Comparison of ENCODE assay signal across 1 cellular context in the genomic region with DNA sequence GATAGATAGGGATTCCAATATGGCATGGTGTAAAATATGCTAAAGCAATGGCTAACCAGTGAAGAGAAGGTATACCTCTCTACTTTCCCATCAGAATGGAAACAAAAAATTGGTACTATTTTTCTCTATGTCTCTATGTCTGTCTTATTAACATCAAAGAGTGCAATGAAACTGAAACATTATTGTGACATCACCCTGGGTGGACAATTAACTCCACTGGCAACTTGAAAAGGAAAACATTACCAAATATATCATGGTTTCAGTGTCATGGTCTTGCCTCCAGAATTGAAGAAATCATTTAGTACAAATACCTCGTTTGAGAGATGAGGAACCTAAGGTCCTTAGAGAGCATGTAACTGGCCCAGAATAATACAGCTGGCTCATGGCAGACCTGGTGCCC.
TF ChIP-seq lines count a peak whose summit lies in the region.

No MANE protein-coding gene starts in this region.

TF ChIP-seq in HepG2, 621 proteins besides CTCF, POLR2A, EP300 and RAD21:
- TF ChIP-seq, protein P1, sequence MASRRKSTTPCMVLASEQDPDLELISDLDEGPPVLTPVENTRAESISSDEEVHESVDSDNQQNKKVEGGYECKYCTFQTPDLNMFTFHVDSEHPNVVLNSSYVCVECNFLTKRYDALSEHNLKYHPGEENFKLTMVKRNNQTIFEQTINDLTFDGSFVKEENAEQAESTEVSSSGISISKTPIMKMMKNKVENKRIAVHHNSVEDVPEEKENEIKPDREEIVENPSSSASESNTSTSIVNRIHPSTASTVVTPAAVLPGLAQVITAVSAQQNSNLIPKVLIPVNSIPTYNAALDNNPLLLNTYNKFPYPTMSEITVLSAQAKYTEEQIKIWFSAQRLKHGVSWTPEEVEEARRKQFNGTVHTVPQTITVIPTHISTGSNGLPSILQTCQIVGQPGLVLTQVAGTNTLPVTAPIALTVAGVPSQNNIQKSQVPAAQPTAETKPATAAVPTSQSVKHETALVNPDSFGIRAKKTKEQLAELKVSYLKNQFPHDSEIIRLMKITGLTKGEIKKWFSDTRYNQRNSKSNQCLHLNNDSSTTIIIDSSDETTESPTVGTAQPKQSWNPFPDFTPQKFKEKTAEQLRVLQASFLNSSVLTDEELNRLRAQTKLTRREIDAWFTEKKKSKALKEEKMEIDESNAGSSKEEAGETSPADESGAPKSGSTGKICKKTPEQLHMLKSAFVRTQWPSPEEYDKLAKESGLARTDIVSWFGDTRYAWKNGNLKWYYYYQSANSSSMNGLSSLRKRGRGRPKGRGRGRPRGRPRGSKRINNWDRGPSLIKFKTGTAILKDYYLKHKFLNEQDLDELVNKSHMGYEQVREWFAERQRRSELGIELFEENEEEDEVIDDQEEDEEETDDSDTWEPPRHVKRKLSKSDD (CRISPR knock-in tag; IDR thresholded peaks at IDR 0.05; ENCODE audit: low read depth) = no peak
- TF ChIP-seq ZNF431 (CRISPR knock-in tag; IDR thresholded peaks at IDR 0.05; ENCODE audit: borderline replicate concordance, low read depth) = no peak
- TF ChIP-seq, protein P2, sequence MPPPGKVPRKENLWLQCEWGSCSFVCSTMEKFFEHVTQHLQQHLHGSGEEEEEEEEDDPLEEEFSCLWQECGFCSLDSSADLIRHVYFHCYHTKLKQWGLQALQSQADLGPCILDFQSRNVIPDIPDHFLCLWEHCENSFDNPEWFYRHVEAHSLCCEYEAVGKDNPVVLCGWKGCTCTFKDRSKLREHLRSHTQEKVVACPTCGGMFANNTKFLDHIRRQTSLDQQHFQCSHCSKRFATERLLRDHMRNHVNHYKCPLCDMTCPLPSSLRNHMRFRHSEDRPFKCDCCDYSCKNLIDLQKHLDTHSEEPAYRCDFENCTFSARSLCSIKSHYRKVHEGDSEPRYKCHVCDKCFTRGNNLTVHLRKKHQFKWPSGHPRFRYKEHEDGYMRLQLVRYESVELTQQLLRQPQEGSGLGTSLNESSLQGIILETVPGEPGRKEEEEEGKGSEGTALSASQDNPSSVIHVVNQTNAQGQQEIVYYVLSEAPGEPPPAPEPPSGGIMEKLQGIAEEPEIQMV (CRISPR knock-in tag; IDR thresholded peaks at IDR 0.05; ENCODE audit: low read depth) = no peak
- TF ChIP-seq ARHGAP35 (CRISPR knock-in tag; IDR thresholded peaks at IDR 0.05; ENCODE audit: borderline replicate concordance) = no peak
- TF ChIP-seq, protein P3, sequence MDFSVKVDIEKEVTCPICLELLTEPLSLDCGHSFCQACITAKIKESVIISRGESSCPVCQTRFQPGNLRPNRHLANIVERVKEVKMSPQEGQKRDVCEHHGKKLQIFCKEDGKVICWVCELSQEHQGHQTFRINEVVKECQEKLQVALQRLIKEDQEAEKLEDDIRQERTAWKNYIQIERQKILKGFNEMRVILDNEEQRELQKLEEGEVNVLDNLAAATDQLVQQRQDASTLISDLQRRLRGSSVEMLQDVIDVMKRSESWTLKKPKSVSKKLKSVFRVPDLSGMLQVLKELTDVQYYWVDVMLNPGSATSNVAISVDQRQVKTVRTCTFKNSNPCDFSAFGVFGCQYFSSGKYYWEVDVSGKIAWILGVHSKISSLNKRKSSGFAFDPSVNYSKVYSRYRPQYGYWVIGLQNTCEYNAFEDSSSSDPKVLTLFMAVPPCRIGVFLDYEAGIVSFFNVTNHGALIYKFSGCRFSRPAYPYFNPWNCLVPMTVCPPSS (IDR thresholded peaks at IDR 0.05) = no peak
- no peak for TF ChIP-seq NR2F1 (CRISPR knock-in tag; IDR thresholded peaks at IDR 0.05)
- TF ChIP-seq, protein P4, sequence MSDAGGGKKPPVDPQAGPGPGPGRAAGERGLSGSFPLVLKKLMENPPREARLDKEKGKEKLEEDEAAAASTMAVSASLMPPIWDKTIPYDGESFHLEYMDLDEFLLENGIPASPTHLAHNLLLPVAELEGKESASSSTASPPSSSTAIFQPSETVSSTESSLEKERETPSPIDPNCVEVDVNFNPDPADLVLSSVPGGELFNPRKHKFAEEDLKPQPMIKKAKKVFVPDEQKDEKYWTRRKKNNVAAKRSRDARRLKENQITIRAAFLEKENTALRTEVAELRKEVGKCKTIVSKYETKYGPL (CRISPR knock-in tag; IDR thresholded peaks at IDR 0.05) = no peak
- no peak for TF ChIP-seq HOXA9 (CRISPR knock-in tag; IDR thresholded peaks at IDR 0.05; ENCODE audit: borderline replicate concordance)
- TF ChIP-seq NCOA1 (CRISPR knock-in tag; IDR thresholded peaks at IDR 0.05) = no peak
- no peak for TF ChIP-seq SAP130 (CRISPR knock-in tag; IDR thresholded peaks at IDR 0.05; ENCODE audit: low read depth)
- TF ChIP-seq, protein P5, sequence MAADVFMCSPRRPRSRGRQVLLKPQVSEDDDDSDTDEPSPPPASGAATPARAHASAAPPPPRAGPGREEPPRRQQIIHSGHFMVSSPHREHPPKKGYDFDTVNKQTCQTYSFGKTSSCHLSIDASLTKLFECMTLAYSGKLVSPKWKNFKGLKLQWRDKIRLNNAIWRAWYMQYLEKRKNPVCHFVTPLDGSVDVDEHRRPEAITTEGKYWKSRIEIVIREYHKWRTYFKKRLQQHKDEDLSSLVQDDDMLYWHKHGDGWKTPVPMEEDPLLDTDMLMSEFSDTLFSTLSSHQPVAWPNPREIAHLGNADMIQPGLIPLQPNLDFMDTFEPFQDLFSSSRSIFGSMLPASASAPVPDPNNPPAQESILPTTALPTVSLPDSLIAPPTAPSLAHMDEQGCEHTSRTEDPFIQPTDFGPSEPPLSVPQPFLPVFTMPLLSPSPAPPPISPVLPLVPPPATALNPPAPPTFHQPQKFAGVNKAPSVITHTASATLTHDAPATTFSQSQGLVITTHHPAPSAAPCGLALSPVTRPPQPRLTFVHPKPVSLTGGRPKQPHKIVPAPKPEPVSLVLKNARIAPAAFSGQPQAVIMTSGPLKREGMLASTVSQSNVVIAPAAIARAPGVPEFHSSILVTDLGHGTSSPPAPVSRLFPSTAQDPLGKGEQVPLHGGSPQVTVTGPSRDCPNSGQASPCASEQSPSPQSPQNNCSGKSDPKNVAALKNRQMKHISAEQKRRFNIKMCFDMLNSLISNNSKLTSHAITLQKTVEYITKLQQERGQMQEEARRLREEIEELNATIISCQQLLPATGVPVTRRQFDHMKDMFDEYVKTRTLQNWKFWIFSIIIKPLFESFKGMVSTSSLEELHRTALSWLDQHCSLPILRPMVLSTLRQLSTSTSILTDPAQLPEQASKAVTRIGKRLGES (CRISPR knock-in tag; IDR thresholded peaks at IDR 0.05; ENCODE audit: borderline replicate concordance) = no peak
- no peak for TF ChIP-seq ZNF441 (CRISPR knock-in tag; IDR thresholded peaks at IDR 0.05; ENCODE audit: borderline replicate concordance)
